Comparison of ENCODE assay signal across 8 cellular contexts in the genomic region with DNA sequence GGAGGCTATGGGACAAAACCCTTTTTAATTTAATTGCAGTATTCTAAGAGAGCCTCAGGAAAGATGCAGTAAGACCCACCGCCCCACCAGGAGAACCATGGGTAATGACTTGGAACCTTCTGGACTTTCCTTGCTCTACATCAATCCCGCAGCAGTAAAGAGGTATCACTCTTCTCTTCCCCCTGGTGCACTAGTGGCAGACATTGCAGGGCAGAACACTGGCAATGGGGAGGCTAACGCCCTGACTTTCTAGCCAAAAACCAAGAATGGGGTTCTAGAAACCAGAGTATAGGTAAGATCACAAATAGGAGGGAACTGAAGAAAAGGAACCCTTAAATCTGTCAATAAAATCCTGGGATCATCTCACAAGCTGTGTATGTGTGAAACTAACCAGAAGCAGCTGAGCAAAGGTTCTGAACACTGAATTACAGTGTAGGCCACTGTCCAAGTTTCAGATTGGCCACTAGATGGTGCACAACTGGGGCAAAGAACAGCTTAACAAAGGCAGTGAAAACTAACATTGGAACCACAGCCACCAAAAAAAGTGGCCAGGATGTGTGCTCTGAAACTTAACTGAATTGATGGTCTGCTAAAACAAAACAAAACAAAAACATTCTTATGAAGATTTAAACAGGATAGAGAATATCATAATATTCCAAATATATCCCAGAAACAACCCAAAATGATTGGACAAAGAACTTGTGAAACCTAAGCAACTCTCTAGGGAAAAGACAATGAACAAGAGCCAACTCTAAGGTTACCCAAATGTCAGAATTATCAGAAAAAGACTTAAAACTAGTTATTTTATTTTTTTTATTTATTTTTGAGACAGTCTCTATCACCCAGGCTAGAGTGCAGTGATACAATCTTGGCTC. TPM values are rescaled to one million over a fixed set of nuclear protein-coding genes. Genes with fewer than 3 reads are reported as not detected.
A peak's percentile ranks its signal among the peaks of the same experiment; 100 is the strongest.
DNase-seq lines count a peak whose midpoint lies in the region; ATAC-seq and TF ChIP-seq lines count a peak whose summit lies in the region.

No MANE protein-coding gene starts in this region.

- H2AFZ ChIP-seq in PC-3 (ENCODE audit: low read length): no peak overlapping the region

- H3K27me3 ChIP-seq in PC-3 (ENCODE audit: low read length) (no peaks in the 10 kb centered on the region), upper lobe of right lung (no peaks in the 10 kb centered on the region)

- H3K9ac ChIP-seq in PC-3 (ENCODE audit: low read length): no peak overlapping the region

- H3K79me2 ChIP-seq in PC-3 (ENCODE audit: low read length): no peaks in the 10 kb centered on the region

- no TSS peak for BruUV-seq in PC-3 (replicated peaks; lab: Mats Ljungman, UMichigan)

- ATAC-seq in HG03175 (IDR thresholded peaks at IDR 0.05; ENCODE audit: unreplicated experiment) (peak; percentile 70), PC-3 (peak; percentile 69), left lobe of liver (peak; percentile 99), upper lobe of right lung (peak; percentile 93)

- CTCF ChIA-PET in PC-3 (lab: Charles Lee): interaction anchor here (0.6 kb wide), 1 partner anchor 191 kb away, joined by 4 read pairs; no protein-coding TSS in a partner anchor

- H3K9me2 ChIP-seq in PC-3 (replicated peaks; ENCODE audit: low read length): no peaks in the 10 kb centered on the region

- POLR2A ChIA-PET in PC-3 (lab: Charles Lee; ENCODE audit: unreplicated experiment): no interaction called here

- in situ Hi-C loops in astrocyte of the spinal cord (cut with HindIII; ENCODE audit: low sequenced_read_pairs): no loop called here

- no peaks in the 10 kb centered on the region for H3F3A ChIP-seq in PC-3 (ENCODE audit: low read length, unreplicated experiment)

- no peaks in the 10 kb centered on the region for H3K9me3 ChIP-seq in PC-3 (ENCODE audit: low read length)
- H3K9me3 ChIP-seq in upper lobe of right lung: peaks cover 4% of the 10 kb centered on the region

- intact Hi-C loops in PC-3 (cut with micrococcal nuclease) (loop anchor here (2.0 kb wide), 1 partner anchor 192 kb away; no protein-coding TSS in a partner anchor), upper lobe of right lung (cut with DNase I) (no loop called here), posterior vena cava (cut with DNase I) (no loop called here)

- no peak overlapping the region for H3K4me2 ChIP-seq in PC-3 (ENCODE audit: low read length)

- peak; percentile 66 for DNase-seq in A172 (ENCODE audit: low spot score)
- DNase-seq in GDM1 (lab: John Stamatoyannopoulos, UW): peak; percentile 12
- DNase-seq in PC-3: peak; percentile 66
- DNase-seq in astrocyte of the spinal cord (ENCODE audit: low read depth, low spot score): peak; percentile 65
- peak; percentile 71 for DNase-seq in left lobe of liver (ENCODE audit: low spot score)
- no peak for DNase-seq in upper lobe of right lung
- no peak for DNase-seq in posterior vena cava (ENCODE audit: low spot score)

- H3K4me1 ChIP-seq in PC-3 (ENCODE audit: insufficient read depth, low read length) (no peaks in the 10 kb centered on the region), upper lobe of right lung (no peaks in the 10 kb centered on the region)

- TF ChIP-seq CTCF in PC-3 (conservative IDR thresholded peaks at IDR 0.05; ENCODE audit: low read depth, low read length) (peak; percentile 76), astrocyte of the spinal cord (IDR thresholded peaks at IDR 0.05; ENCODE audit: low read depth, low read length) (peak; percentile 95), upper lobe of right lung (IDR thresholded peaks at IDR 0.05) (peak; percentile 70)

- H4K20me1 ChIP-seq in PC-3 (ENCODE audit: low read length): no peaks in the 10 kb centered on the region

- H3K36me3 ChIP-seq in PC-3 (ENCODE audit: low read depth, low read length): peaks cover 4% of the 10 kb centered on the region
- peaks cover 8% of the 10 kb centered on the region for H3K36me3 ChIP-seq in upper lobe of right lung

- H3K27ac ChIP-seq in PC-3 (ENCODE audit: low read length) (no peak overlapping the region), upper lobe of right lung (no peak overlapping the region)

- H3K4me3 ChIP-seq in PC-3 (ENCODE audit: low read length) (no peak overlapping the region), astrocyte of the spinal cord (ENCODE audit: low read depth, low read length) (no peak overlapping the region), upper lobe of right lung (no peak overlapping the region)

RNA-seq across cellular contexts. Expression of gene FAM151B, which starts 6.6 kb away (rescaled TPM):
- 0.98 and 1.9 TPM in 2 replicates for total RNA-seq in A172 (2014; rRNA removed; shearing (Covaris generic))
- total RNA-seq in PC-3 (2014; rRNA removed) (1.7 and 2.3 TPM in 2 replicates), left lobe of liver (1.2 TPM), upper lobe of right lung (3.4 TPM), posterior vena cava (1 to 10 TPM; 2.1 to 3.2 TPM)

Comparison
In these comparisons a context has a peak if more than half of its experiments do, and no peak if none do; other contexts are left out.
1. DNase-seq: peak in A172 (single experiment), GDM1 (single experiment), PC-3 (single experiment), astrocyte of the spinal cord (single experiment) and left lobe of liver (single experiment); none in upper lobe of right lung (single experiment) and posterior vena cava (single experiment).
2. Peak in every context shown above with its lines, with median percentiles within 50 percentile points of each other: ATAC-seq and CTCF ChIP-seq.